19 cellular contexts compared by ENCODE assay signal in genomic region chr9:137490532-137491186, GRCh38. TPM values are rescaled to one million over a fixed set of nuclear protein-coding genes. Genes with fewer than 3 reads are reported as not detected.
A peak's percentile ranks its signal among the peaks of the same experiment; 100 is the strongest.
DNase-seq lines count a peak whose midpoint lies in the region; ATAC-seq, FAIRE-seq and TF ChIP-seq lines count a peak whose summit lies in the region.
"Had no signal": no experiment of that assay in that cellular context is flagged by ENCODE, and none has a peak within 500 bp of the region (broad histone marks: within the 10 kb centered on the region; RNA-seq: fewer than 3 reads in every experiment).

No MANE protein-coding gene starts in this region.

- H3K4me1 ChIP-seq in DND-41 (ENCODE audit: insufficient read depth, low read length), result no peaks in the 10 kb centered on the region
- H3K4me1 ChIP-seq in upper lobe of right lung, result no peaks in the 10 kb centered on the region

- no peaks in the 10 kb centered on the region for H3K36me3 Mint-ChIP-seq in T-helper 17 cell (ENCODE audit: low read depth)

- H3K27me3 ChIP-seq in DND-41 (ENCODE audit: insufficient read depth, low read length, poor library complexity), result no peaks in the 10 kb centered on the region
- H3K27me3 ChIP-seq in upper lobe of right lung, result no peaks in the 10 kb centered on the region

- no peaks in the 10 kb centered on the region for H3K36me3 ChIP-seq in DND-41 (ENCODE audit: insufficient read depth, low read length)
- no peaks in the 10 kb centered on the region for H3K36me3 ChIP-seq in upper lobe of right lung

- H3K27me3 Mint-ChIP-seq in T-helper 17 cell, result no peaks in the 10 kb centered on the region

- H3K27ac ChIP-seq in DND-41 (ENCODE audit: low read length) (no peak overlapping the region), upper lobe of right lung (no peak overlapping the region)

- no peaks in the 10 kb centered on the region for H3K9me3 ChIP-seq in DND-41 (ENCODE audit: insufficient read depth, low read length, severe bottlenecking)
- no peaks in the 10 kb centered on the region for H3K9me3 ChIP-seq in T-helper 17 cell (ENCODE audit: control insufficient read depth, low read length, poor library complexity, severe bottlenecking)
- no peaks in the 10 kb centered on the region for H3K9me3 ChIP-seq in upper lobe of right lung

- intact Hi-C loops in upper lobe of right lung (cut with DNase I), result no loop called here

- H3K79me2 ChIP-seq in DND-41 (ENCODE audit: insufficient read depth, low read length), result no peaks in the 10 kb centered on the region

- 0 out of 2 replicates have a peak, but pooled peaks cover 10% of the 10 kb centered on the region for H4K20me1 ChIP-seq in DND-41 (ENCODE audit: insufficient read depth, low read length)

- 0 out of 2 replicates have a peak overlapping the region, but pooled peaks have one; percentile 12 for H3K4me2 ChIP-seq in DND-41 (ENCODE audit: insufficient read depth, low read length)

- DNase-seq in NCI-H510A treated with DMSO at 0.1 percent for 48 hours (lab: John Stamatoyannopoulos, UW) (peak; percentile 21), NCI-H510A (lab: John Stamatoyannopoulos, UW) (no peak), DND-41 (peak; percentile 31), T-helper 17 cell (no peak), upper lobe of right lung (peak; percentile 6), H54 (ENCODE audit: insufficient read length, low spot score) (no peak), activated T-cell treated with anti-CD3 and anti-CD28 coated beads for 4 hours (no peak)
- DNase-seq: KG1, MV-4-11, NCI-H1105 treated with DMSO at 0.1 percent for 48 hours, NCI-H2029 treated with DMSO at 0.1 percent for 48 hours, NCI-H446 treated with DMSO at 0.1 percent for 48 hours, NCI-H774 had no signal

- no peak overlapping the region for H3K4me3 Mint-ChIP-seq in T-helper 17 cell

- no peak overlapping the region for H3K4me3 ChIP-seq in DND-41 (ENCODE audit: low read depth in 1 of 2, low read length in 2 of 2)
- H3K4me3 ChIP-seq in upper lobe of right lung, result no peak overlapping the region

- ATAC-seq in DND-41 (ENCODE audit: insufficient read depth, low read depth) (peak; percentile 60), T-helper 17 cell (no peak), upper lobe of right lung (no peak)
- ATAC-seq: HepG2 had no signal

- H3K4me1 Mint-ChIP-seq in T-helper 17 cell, result peaks cover 8% of the 10 kb centered on the region

- H2AFZ ChIP-seq in DND-41 (ENCODE audit: low read depth, low read length), result no peak overlapping the region

- TF ChIP-seq POLR2A in H54 (IDR thresholded peaks at IDR 0.05; ENCODE audit: low read depth, low read length), result no peak

- TF ChIP-seq CTCF in DND-41 (IDR thresholded peaks at IDR 0.05; ENCODE audit: borderline replicate concordance, extremely low read depth, low read length, poor library complexity, severe bottlenecking) (no peak), upper lobe of right lung (IDR thresholded peaks at IDR 0.05) (no peak)

- peak overlapping the region; percentile 81 for H3K27ac Mint-ChIP-seq in T-helper 17 cell

- no peak for FAIRE-seq in H54 (lab: Jason Lieb, UNC)
- FAIRE-seq: A204.1, HepG2, RCC 7860 had no signal

- no peak overlapping the region for H3K9ac ChIP-seq in DND-41 (ENCODE audit: low read depth, low read length)

RNA-seq across cellular contexts. Expression of gene NSMF, which starts 31.5 kb away (rescaled TPM):
- total RNA-seq in T-helper 17 cell (10 to 100 TPM; 41.5 to 54.2 TPM), upper lobe of right lung (23.9 TPM)

RNA-seq across cellular contexts. Expression of gene ENTPD8, which starts 49.5 kb away (rescaled TPM):
- total RNA-seq in T-helper 17 cell (not detected), upper lobe of right lung (not detected)
- total RNA-seq: OCI-LY7, SK-MEL-5 had no signal

RNA-seq across cellular contexts. Expression of gene PNPLA7, which starts 59.5 kb away (rescaled TPM):
- total RNA-seq in T-helper 17 cell, result 1 to 10 TPM; 7.3 to 7.5 TPM
- total RNA-seq in upper lobe of right lung, result 13.7 TPM
- total RNA-seq: H4 had no signal

Comparison
In these comparisons a context has a peak if more than half of its experiments do, and no peak if none do; other contexts are left out.
1. DNase-seq: peak in NCI-H510A treated with DMSO at 0.1 percent for 48 hours (single experiment), DND-41 (single experiment) and upper lobe of right lung (single experiment); none in NCI-H510A (single experiment), T-helper 17 cell (0 of 3), H54 (single experiment) and activated T-cell treated with anti-CD3 and anti-CD28 coated beads for 4 hours (single experiment).